20 cellular contexts compared by ENCODE assay signal in genomic region chr2:134665729-134666506, GRCh38. TPM values are rescaled to one million over a fixed set of nuclear protein-coding genes. Genes with fewer than 3 reads are reported as not detected.
DNase-seq lines count a peak whose midpoint lies in the region; ATAC-seq and TF ChIP-seq lines count a peak whose summit lies in the region.
"Had no signal": no experiment of that assay in that cellular context is flagged by ENCODE, and none has a peak within 500 bp of the region (broad histone marks: within the 10 kb centered on the region; RNA-seq: fewer than 3 reads in every experiment).

No MANE protein-coding gene starts in this region.

- H3K4me1 ChIP-seq in H9 (ENCODE audit: insufficient read depth, low read length) (no peaks in the 10 kb centered on the region; the same call in 1 of the 2 replicates), mesenchymal stem cell (ENCODE audit: control insufficient read depth, insufficient read depth, low read depth, low read length) (peaks cover 31% of the 10 kb centered on the region)
- H3K4me1 ChIP-seq: Caco-2 had no signal

- no peaks in the 10 kb centered on the region; the same call in 1 of the 2 replicates for H3K79me2 ChIP-seq in H9 (ENCODE audit: insufficient read depth, low read length)

- H2BK15ac ChIP-seq in H9 (ENCODE audit: low read depth, low read length) (no peak overlapping the region), mesenchymal stem cell (ENCODE audit: low read depth, poor library complexity, severe bottlenecking) (no peak overlapping the region)

- H3K27ac ChIP-seq in H9 (ENCODE audit: insufficient read length, low read depth, low read length) (no peak overlapping the region), mesenchymal stem cell (ENCODE audit: low read length, poor library complexity, severe bottlenecking) (peak overlapping the region; percentile 8)
- H3K27ac ChIP-seq: 22Rv1, BLaER1 had no signal

- H3K27me3 Mint-ChIP-seq in H9 (ENCODE audit: low read depth), result peaks cover 15% of the 10 kb centered on the region

- H2AK5ac ChIP-seq in H9 (ENCODE audit: insufficient read length, low read length) (no peak overlapping the region), mesenchymal stem cell (ENCODE audit: low read length, severe bottlenecking) (peak overlapping the region; percentile 28)

- H3K79me1 ChIP-seq in H9 (ENCODE audit: insufficient read depth, low read depth, low read length, poor library complexity, severe bottlenecking) (no peaks in the 10 kb centered on the region), mesenchymal stem cell (replicated peaks; ENCODE audit: low read length, poor library complexity, severe bottlenecking) (peaks cover 14% of the 10 kb centered on the region)

- H3K23ac ChIP-seq in H9 (ENCODE audit: insufficient read length, low read depth, low read length) (no peak overlapping the region), mesenchymal stem cell (ENCODE audit: low read length in 2 of 2) (no peak overlapping the region)

- peaks cover 2 to 6% of the 10 kb centered on the region in 2 experiments; a peak in 3 of 4 replicates for H3K4me1 Mint-ChIP-seq in H9

- H3K36me3 ChIP-seq in mesenchymal stem cell (ENCODE audit: control insufficient read depth in 1 of 2, insufficient read depth in 2 of 2, low read depth in 1 of 2, low read length in 2 of 2), result no peaks in the 10 kb centered on the region
- H3K36me3 ChIP-seq: BLaER1 had no signal

- no peak overlapping the region for H3K18ac ChIP-seq in H9 (ENCODE audit: insufficient read length, low read depth, low read length)
- no peak overlapping the region for H3K18ac ChIP-seq in mesenchymal stem cell (ENCODE audit: low read depth in 1 of 2, low read length in 2 of 2)

- H2BK120ac ChIP-seq in H9 (ENCODE audit: low read depth, low read length, poor library complexity, severe bottlenecking), result no peak overlapping the region
- no peak overlapping the region for H2BK120ac ChIP-seq in mesenchymal stem cell (ENCODE audit: low read depth, low read length)

- peak overlapping the region in 2 of 3 experiments; percentile 34 to 54; a peak in 2 of 7 replicates for H3K27ac Mint-ChIP-seq in H9

- H3K9me3 ChIP-seq in H9 (ENCODE audit: control insufficient read depth, low read depth, low read length) (no peaks in the 10 kb centered on the region), mesenchymal stem cell (ENCODE audit: control insufficient read depth, low read length) (no peaks in the 10 kb centered on the region)
- H3K9me3 ChIP-seq: BLaER1, Caco-2 had no signal

- H3K4me2 ChIP-seq in H9 (ENCODE audit: insufficient read depth, insufficient read length, low read length), result no peak overlapping the region
- no peak overlapping the region for H3K4me2 ChIP-seq in mesenchymal stem cell (ENCODE audit: low read length, poor library complexity, severe bottlenecking)
- H3K4me2 ChIP-seq: BLaER1 had no signal

- H2AFZ ChIP-seq in H9 (ENCODE audit: low read length) (no peak overlapping the region), mesenchymal stem cell (ENCODE audit: low read depth, low read length) (no peak overlapping the region)

- no peak overlapping the region for H2BK20ac ChIP-seq in H9 (ENCODE audit: low read depth, low read length, poor library complexity, severe bottlenecking)

- no CpG with 5 or more reads among the region's 7 CpGs for WGBS in H9 (ENCODE audit: extremely low coverage, insufficient read length, low lambda C conversion rate)
- WGBS in mesenchymal stem cell, result 78% methylated on average over 7 of the region's 7 CpGs

- no peaks in the 10 kb centered on the region; a peak in 1 of 5 replicates for H3K9me3 Mint-ChIP-seq in H9
- H3K9me3 Mint-ChIP-seq: IgD-negative memory B cell had no signal

- H3K4me3 ChIP-seq in mesenchymal stem cell (ENCODE audit: insufficient read depth in 1 of 2, low read depth in 1 of 2, low read length in 2 of 2), result no peak overlapping the region
- H3K4me3 ChIP-seq: BLaER1 had no signal

- no peak overlapping the region for H3K56ac ChIP-seq in H9 (ENCODE audit: insufficient read length, low read depth, low read length)

- H4K20me1 ChIP-seq in H9 (ENCODE audit: control insufficient read depth, insufficient read depth, insufficient read length), result peaks cover 2% of the 10 kb centered on the region
- H4K20me1 ChIP-seq: BLaER1 had no signal

- TF ChIP-seq CTCF in H9 (conservative IDR thresholded peaks at IDR 0.05), result no peak

- H3K27me3 ChIP-seq in H9 (ENCODE audit: insufficient read depth, low read length), result no peaks in the 10 kb centered on the region
- peaks cover 0 to 16% of the 10 kb centered on the region in 2 experiments for H3K27me3 ChIP-seq in mesenchymal stem cell (ENCODE audit: control insufficient read depth in 1 of 2, insufficient read depth in 1 of 2, low read length in 2 of 2)
- H3K27me3 ChIP-seq: BLaER1 had no signal

- no peak overlapping the region for H3K4ac ChIP-seq in H9 (ENCODE audit: low read depth, low read length)
- H3K4ac ChIP-seq in mesenchymal stem cell (ENCODE audit: low read depth in 1 of 2, low read length in 2 of 2), result no peak overlapping the region

- H3K4me3 Mint-ChIP-seq in H9, result no peak overlapping the region

- no peak overlapping the region for H2BK12ac ChIP-seq in H9 (ENCODE audit: insufficient read length, low read depth, low read length)
- no peak overlapping the region for H2BK12ac ChIP-seq in mesenchymal stem cell (ENCODE audit: low read length in 2 of 2)

- H3K23me2 ChIP-seq in H9 (ENCODE audit: insufficient read length, low read depth, low read length, poor library complexity, severe bottlenecking), result no peaks in the 10 kb centered on the region

- no peak for ATAC-seq in HG03432 (IDR thresholded peaks at IDR 0.05; ENCODE audit: unreplicated experiment)

- H4K91ac ChIP-seq in H9 (ENCODE audit: insufficient read length, low read depth, low read length) (no peak overlapping the region), mesenchymal stem cell (ENCODE audit: low read length) (no peak overlapping the region)

- H2BK5ac ChIP-seq in H9 (ENCODE audit: insufficient read length, low read length), result no peak overlapping the region
- no peak overlapping the region for H2BK5ac ChIP-seq in mesenchymal stem cell (ENCODE audit: low read depth, low read length, poor library complexity, severe bottlenecking)

- no peak overlapping the region for H4K8ac ChIP-seq in H9 (replicated peaks; ENCODE audit: insufficient read length, low read depth, low read length)
- no peak overlapping the region for H4K8ac ChIP-seq in mesenchymal stem cell (ENCODE audit: low read length)

- no peak overlapping the region for H3T11ph ChIP-seq in H9 (ENCODE audit: low read length)

- H3K36me3 Mint-ChIP-seq in H9 (ENCODE audit: insufficient read depth in 1 of 3, low read depth in 3 of 3), result no peaks in the 10 kb centered on the region

- no peak overlapping the region for H4K5ac ChIP-seq in H9 (ENCODE audit: insufficient read length, low read depth, low read length)

- DNase-seq in DMS 273 (lab: John Stamatoyannopoulos, UW; ENCODE audit: unreplicated experiment) (peak; percentile 41), DMS 273 treated with DMSO at 0.1 percent for 48 hours (lab: John Stamatoyannopoulos, UW) (no peak), H9 (no peak), NCI-H82 treated with DMSO at 0.1 percent for 48 hours (lab: John Stamatoyannopoulos, UW; ENCODE audit: unreplicated experiment) (peak; percentile 7), mesenchymal stem cell (no peak), NCI-H2227 (lab: John Stamatoyannopoulos, UW; ENCODE audit: unreplicated experiment) (no peak), NCI-H1105 (lab: John Stamatoyannopoulos, UW) (no peak)
- DNase-seq: Caco-2, DMS79 treated with DMSO at 0.1 percent for 48 hours, GDM1, GOT3, MV-4-11, NCI-H1436, NCI-H2029 treated with DMSO at 0.1 percent for 48 hours, NCI-H446, SIG-M5 had no signal

- no peak overlapping the region for H3K9ac ChIP-seq in H9 (ENCODE audit: extremely low read depth, insufficient read length, low read length)
- no peak overlapping the region for H3K9ac ChIP-seq in mesenchymal stem cell (ENCODE audit: low read length)
- H3K9ac ChIP-seq: BLaER1 had no signal

- no peak overlapping the region for H3K14ac ChIP-seq in H9 (ENCODE audit: insufficient read depth, low read length)
- no peak overlapping the region for H3K14ac ChIP-seq in mesenchymal stem cell (ENCODE audit: low read length in 2 of 2)

RNA-seq across cellular contexts. Expression of gene TMEM163, which starts 52.9 kb away (rescaled TPM):
- total RNA-seq in H9 (2021), result 0.39 and 0.66 TPM in 2 replicates
- polyA plus RNA-seq in mesenchymal stem cell (2013, experiment 1 of 2), result 0.07 TPM
- polyA plus RNA-seq in mesenchymal stem cell (2013, experiment 2 of 2), result 0.05 TPM

Comparison
In these comparisons a context has a peak if more than half of its experiments do, and no peak if none do; other contexts are left out.
1. DNase-seq: peak in DMS 273 (single experiment) and NCI-H82 treated with DMSO at 0.1 percent for 48 hours (single experiment); none in DMS 273 treated with DMSO at 0.1 percent for 48 hours (single experiment), H9 (single experiment), mesenchymal stem cell (single experiment), NCI-H2227 (single experiment) and NCI-H1105 (single experiment).